Comparison of ENCODE assay signal across 21 cellular contexts in genomic region chr1:48048980-48049379, GRCh38. TPM values are rescaled to one million over a fixed set of nuclear protein-coding genes. Genes with fewer than 3 reads are reported as not detected.
"Had no signal": no experiment of that assay in that cellular context is flagged by ENCODE, and none has a peak within 500 bp of the region (broad histone marks: within the 10 kb centered on the region; RNA-seq: fewer than 3 reads in every experiment).

No MANE protein-coding gene starts in this region.

- H3K27ac Mint-ChIP-seq: activated CD4-positive, alpha-beta T cell treated with anti-CD3 and anti-CD28 coated beads, Interleukin-2, amount 10 ng/mL, durations not matched to agents 24 days and 14 days; activated CD8-positive, alpha-beta T cell treated with anti-CD3 and anti-CD28 coated beads for 36 hours; activated naive CD8-positive, alpha-beta T cell treated with anti-CD3 and anti-CD28 coated beads, Interleukin-2, amount 10 ng/mL, durations not matched to agents 7 days and 5 days; activated T-helper 2 cell treated with anti-CD3 and anti-CD28 coated beads, Interferon-gamma antibody, Interleukin-2, Interleukin-4, amounts not matched to agents 10 μg/mL and 5 μg/mL and 100 μg/mL, durations not matched to agents 14 hours and 24 hours and 36 hours; nephron progenitor cell; T-helper 2 cell treated with Interferon-gamma antibody and Interleukin-4, amounts not matched to agents 5 μg/mL and 100 μg/mL, for 36 hours had no signal

- H3K4me1 ChIP-seq: testis had no signal

- H3K4me3 ChIP-seq: lower lobe of right lung, testis had no signal

- H3K9me3 ChIP-seq: lower lobe of right lung, testis had no signal

- DNase-seq: activated CD4-positive, alpha-beta T cell treated with anti-CD3 and anti-CD28 coated beads, Interleukin-2, amount 10 ng/mL, durations not matched to agents 24 days and 14 days; activated CD4-positive, CD25-positive, alpha-beta regulatory T cell; activated CD8-positive, alpha-beta T cell treated with anti-CD3 and anti-CD28 coated beads for 36 hours; activated naive CD4-positive, alpha-beta T cell treated with Interleukin-2 at 50 U/mL for 16 hours; activated naive CD8-positive, alpha-beta T cell treated with anti-CD3 and anti-CD28 coated beads, Interleukin-2, amount 10 ng/mL, durations not matched to agents 7 days and 5 days; activated T-cell treated with anti-CD3 and anti-CD28 coated beads, Interleukin-2, amount 50 U/mL, for 1 hour; cortex of kidney; lower lobe of right lung; midbrain; nephron progenitor cell; occipital lobe; retina; stimulated activated CD4-positive, alpha-beta T cell treated with anti-CD3 and anti-CD28 coated beads, Interleukin-15, amount 100 ng/mL, for 24 hours; stimulated activated CD4-positive, alpha-beta T cell treated with anti-CD3 and anti-CD28 coated beads, Interleukin-2, amount 100 ng/mL, for 48 hours; testis had no signal

- H3K4me1 Mint-ChIP-seq: activated CD4-positive, alpha-beta T cell treated with anti-CD3 and anti-CD28 coated beads, Interleukin-2, amount 10 ng/mL, durations not matched to agents 24 days and 14 days; central memory CD8-positive, alpha-beta T cell had no signal

- H3K27ac ChIP-seq: lower lobe of right lung, testis had no signal

- H3K36me3 Mint-ChIP-seq: activated naive CD8-positive, alpha-beta T cell treated with anti-CD3 and anti-CD28 coated beads, Interleukin-2, amount 10 ng/mL, durations not matched to agents 7 days and 5 days; brain had no signal

- FAIRE-seq: TTC549 had no signal

- H3K27me3 ChIP-seq: testis had no signal

- H3K36me3 ChIP-seq: lower lobe of right lung had no signal

- H3K4me3 Mint-ChIP-seq: activated CD4-positive, alpha-beta T cell treated with anti-CD3 and anti-CD28 coated beads, Interleukin-2, amount 10 ng/mL, durations not matched to agents 24 days and 14 days; activated CD8-positive, alpha-beta T cell treated with anti-CD3 and anti-CD28 coated beads for 36 hours; activated naive CD8-positive, alpha-beta T cell treated with anti-CD3 and anti-CD28 coated beads, Interleukin-2, amount 10 ng/mL, durations not matched to agents 7 days and 5 days; brain; central memory CD8-positive, alpha-beta T cell; nephron progenitor cell; T-helper 2 cell treated with Interferon-gamma antibody and Interleukin-4, amounts not matched to agents 5 μg/mL and 100 μg/mL, for 36 hours had no signal

- ATAC-seq: activated CD8-positive, alpha-beta T cell treated with anti-CD3 and anti-CD28 coated beads for 36 hours; esophagus mucosa; lower lobe of right lung had no signal

- H3K9me3 Mint-ChIP-seq: activated CD4-positive, alpha-beta T cell treated with anti-CD3 and anti-CD28 coated beads, Interleukin-2, amount 10 ng/mL, durations not matched to agents 24 days and 14 days; activated CD8-positive, alpha-beta T cell treated with anti-CD3 and anti-CD28 coated beads for 36 hours; activated naive CD8-positive, alpha-beta T cell treated with anti-CD3 and anti-CD28 coated beads, Interleukin-2, amount 10 ng/mL, durations not matched to agents 7 days and 5 days; activated T-helper 2 cell treated with anti-CD3 and anti-CD28 coated beads, Interferon-gamma antibody, Interleukin-2, Interleukin-4, amounts not matched to agents 10 μg/mL and 5 μg/mL and 100 μg/mL, durations not matched to agents 14 hours and 24 hours and 36 hours; nephron progenitor cell; T-helper 2 cell treated with Interferon-gamma antibody and Interleukin-4, amounts not matched to agents 5 μg/mL and 100 μg/mL, for 36 hours had no signal

RNA-seq across cellular contexts. Expression of gene TRABD2B, which starts 51.8 kb away (rescaled TPM):
- total RNA-seq: activated CD4-positive, alpha-beta T cell treated with anti-CD3 and anti-CD28 coated beads, Interleukin-2, amount 10 ng/mL, durations not matched to agents 24 days and 14 days; activated CD8-positive, alpha-beta T cell treated with anti-CD3 and anti-CD28 coated beads for 36 hours; activated naive CD8-positive, alpha-beta T cell treated with anti-CD3 and anti-CD28 coated beads, Interleukin-2, amount 10 ng/mL, durations not matched to agents 7 days and 5 days; activated T-helper 2 cell treated with anti-CD3 and anti-CD28 coated beads, Interferon-gamma antibody, Interleukin-2, Interleukin-4, amounts not matched to agents 10 μg/mL and 5 μg/mL and 100 μg/mL, durations not matched to agents 14 hours and 24 hours and 36 hours had no signal
